In genomic region chr9:134971196-134971595, GRCh38 we compare ENCODE assay signal across 25 cellular contexts. TPM values are rescaled to one million over a fixed set of nuclear protein-coding genes. Genes with fewer than 3 reads are reported as not detected.
DNase-seq lines count a peak whose midpoint lies in the region; ATAC-seq, FAIRE-seq and TF ChIP-seq lines count a peak whose summit lies in the region.
"Had no signal": no experiment of that assay in that cellular context is flagged by ENCODE, and none has a peak within 500 bp of the region (broad histone marks: within the 10 kb centered on the region; RNA-seq: fewer than 3 reads in every experiment).

No MANE protein-coding gene starts in this region.

- TF ChIP-seq CTCF in right lobe of liver (IDR thresholded peaks at IDR 0.05) (no peak), HepG2 (CRISPR knock-in tag; IDR thresholded peaks at IDR 0.05) (no peak), left lung (IDR thresholded peaks at IDR 0.05) (no peak), sigmoid colon (IDR thresholded peaks at IDR 0.05) (no peak)

- H3K27ac ChIP-seq in right lobe of liver (no peak overlapping the region), HepG2 (ENCODE audit: extremely low read length, insufficient read depth, low read length) (no peak overlapping the region), left lung (no peak overlapping the region), sigmoid colon (no peak overlapping the region)
- H3K27ac ChIP-seq: A549 had no signal

- CTCF ChIA-PET in HepG2 (lab: Yijun Ruan, JAX; ENCODE audit: low intra/inter-chr PET ratio, low total read pairs): no interaction called here

- no peak overlapping the region for H3K4me2 ChIP-seq in HepG2 (ENCODE audit: low read depth, low read length)
- H3K4me2 ChIP-seq: A549 had no signal

- H3K9ac ChIP-seq in HepG2 (ENCODE audit: insufficient read depth, low read depth, low read length): no peak overlapping the region

- BruUV-seq in HepG2 (replicated peaks; lab: Mats Ljungman, UMichigan): no TSS peak

- POLR2A ChIA-PET in HepG2 (lab: Yijun Ruan, JAX): no interaction called here

- TF ChIP-seq RAD21 in HepG2 (CRISPR knock-in tag; IDR thresholded peaks at IDR 0.05): no peak

- H3K27me3 ChIP-seq in right lobe of liver (no peaks in the 10 kb centered on the region), HepG2 (ENCODE audit: control insufficient read depth in 1 of 2, insufficient read depth in 2 of 2, low read length in 2 of 2) (peaks cover 2 to 41% of the 10 kb centered on the region in 2 experiments; a peak in 4 of 5 replicates), left lung (peaks cover 8 to 67% of the 10 kb centered on the region in 2 donors), sigmoid colon (peaks cover 0 to 47% (median 17%) of the 10 kb centered on the region in 3 donors)
- H3K27me3 ChIP-seq: BE2C had no signal

- H3K4me1 ChIP-seq in right lobe of liver: no peaks in the 10 kb centered on the region
- H3K4me1 ChIP-seq in HepG2 (ENCODE audit: insufficient read depth, low read length): no peaks in the 10 kb centered on the region
- no peaks in the 10 kb centered on the region for H3K4me1 ChIP-seq in left lung
- H3K4me1 ChIP-seq in sigmoid colon: no peaks in the 10 kb centered on the region
- H3K4me1 ChIP-seq: A549 had no signal

- FAIRE-seq in HepG2 (lab: Jason Lieb, UNC): no peak
- FAIRE-seq: A549, H54 had no signal

- peaks cover 3% of the 10 kb centered on the region; the same call in 1 of the 2 replicates for H4K20me1 ChIP-seq in HepG2 (ENCODE audit: insufficient read depth, low read length)

- TF ChIP-seq POLR2A in right lobe of liver (IDR thresholded peaks at IDR 0.05) (no peak), HepG2 (IDR thresholded peaks at IDR 0.05; ENCODE audit: insufficient read depth in 1 of 2, low read depth in 2 of 2, low read length in 2 of 2) (no peak), sigmoid colon (IDR thresholded peaks at IDR 0.05) (no peak)

- H3K4me3 ChIP-seq in right lobe of liver (no peak overlapping the region), HepG2 (replicated peaks in 1 of 3; ENCODE audit: insufficient read depth in 1 of 3, low read depth in 2 of 3, low read length in 3 of 3) (no peak overlapping the region), left lung (no peak overlapping the region), sigmoid colon (no peak overlapping the region)
- H3K4me3 ChIP-seq: A549 had no signal

- H3K9me3 ChIP-seq in right lobe of liver: no peaks in the 10 kb centered on the region
- H3K9me3 ChIP-seq in HepG2 (ENCODE audit: low read length): no peaks in the 10 kb centered on the region
- H3K9me3 ChIP-seq in left lung: no peaks in the 10 kb centered on the region
- H3K9me3 ChIP-seq in sigmoid colon: no peaks in the 10 kb centered on the region
- H3K9me3 ChIP-seq: A549, BE2C had no signal

- H2AFZ ChIP-seq in HepG2 (ENCODE audit: low read length): no peak overlapping the region

- in situ Hi-C loops in HepG2 (cut with HindIII; ENCODE audit: extremely low pct_ligation_motif_present, low pct_unique_long_range_greater_than_20kb): no loop called here

- no peaks in the 10 kb centered on the region for H3K79me2 ChIP-seq in HepG2 (ENCODE audit: insufficient read depth, low read length)

- intact Hi-C loops in right lobe of liver (cut with DNase I): no loop called here
- intact Hi-C loops in HepG2 (cut with micrococcal nuclease; ENCODE audit: unreplicated experiment): no loop called here
- intact Hi-C loops in left lung (cut with DNase I): no loop called here
- intact Hi-C loops in sigmoid colon (cut with DNase I): no loop called here

- TF ChIP-seq EP300 in HepG2 (IDR thresholded peaks at IDR 0.05; ENCODE audit: low read depth in 2 of 2, low read length in 2 of 2) (no peak), HepG2 (CRISPR knock-in tag; IDR thresholded peaks at IDR 0.05; ENCODE audit: borderline replicate concordance) (no peak), sigmoid colon (IDR thresholded peaks at IDR 0.05) (no peak)

- ATAC-seq in right lobe of liver (no peak), HepG2 (no peak), left lung (no peak)
- ATAC-seq: A549, Panc1 had no signal

- peak in 2 of 3 donors; percentile 16 to 47 for DNase-seq in right lobe of liver
- DNase-seq in HepG2 (ENCODE audit: low spot score): no peak
- peak; percentile 12 to 17 for DNase-seq in left lung
- DNase-seq in sigmoid colon: peak; percentile 26
- DNase-seq in C1 segment of cervical spinal cord (lab: John Stamatoyannopoulos, UW): no peak
- DNase-seq in AG20443 (ENCODE audit: low spot score): no peak
- no peak for DNase-seq in DMS79 treated with DMSO at 0.1 percent for 48 hours (lab: John Stamatoyannopoulos, UW)
- DNase-seq: BE2C; COR-L47; DMS79; Karpas-422; MV-4-11; NCI-H1105 treated with DMSO at 0.1 percent for 48 hours; NCI-H1694; NCI-H2081; NCI-H2171; NCI-H345; NCI-H524; NCI-H774; NK-92 treated with Interleukin-12 subunit alpha and Interleukin-12 subunit beta, amount 100 ng/mL, for 24 hours had no signal

- H3K36me3 ChIP-seq in right lobe of liver (no peaks in the 10 kb centered on the region), HepG2 (replicated peaks in 1 of 2; ENCODE audit: control insufficient read depth in 1 of 2, insufficient read depth in 2 of 2, low read length in 2 of 2) (no peaks in the 10 kb centered on the region), left lung (no peaks in the 10 kb centered on the region), sigmoid colon (no peaks in the 10 kb centered on the region)
- H3K36me3 ChIP-seq: BE2C had no signal

- 100% methylated on average over 1 of the region's 7 CpGs for WGBS in right lobe of liver (ENCODE audit: insufficient coverage, low coverage, low lambda C conversion rate, missing lambda C conversion rate)
- WGBS in HepG2 (ENCODE audit: low lambda C conversion rate): 4% methylated on average over 7 of the region's 7 CpGs
- 80 to 88% methylated on average over 7 of the region's 7 CpGs for WGBS in sigmoid colon, 2 donors

TF ChIP-seq in HepG2, 621 proteins besides CTCF, POLR2A, EP300 and RAD21:
- TF ChIP-seq ZFP36 (IDR thresholded peaks at IDR 0.05; ENCODE audit: borderline replicate concordance, low read depth, low read length, partially characterized antibody) (no peak), ZSCAN20 (CRISPR knock-in tag; IDR thresholded peaks at IDR 0.05; ENCODE audit: borderline replicate concordance) (no peak)
TF ChIP-seq in HepG2: peak in this region for 0.

RNA-seq across cellular contexts. Expression of gene FCN1, which starts 53.5 kb away (rescaled TPM):
- total RNA-seq in right lobe of liver (1 to 10 TPM in 5 of 6 experiments, under 1 TPM in 1; 0.68 to 5.3 (median 1.7) TPM), HepG2 (2016; rRNA removed; fragmentation: Illumina TruSeq; extraction: Trizol) (not detected in 2 replicates), left lung (10 to 100 TPM; 28.4 to 72.1 TPM), sigmoid colon (1 to 10 TPM; 1.2 to 6.9 (median 1.9) TPM)
- not detected in 2 replicates for total RNA-seq in HepG2 (2016; cell fraction: cytosol; rRNA removed; fragmentation: Illumina TruSeq; extraction: Trizol; ENCODE audit: low read depth)
- not detected in 2 replicates for total RNA-seq in HepG2 (2016; cell fraction: insoluble cytoplasmic fraction; rRNA removed; fragmentation: Illumina TruSeq; extraction: Trizol)
- not detected in 2 replicates for total RNA-seq in HepG2 (2016; cell fraction: membrane; rRNA removed; fragmentation: Illumina TruSeq; extraction: Trizol)
- total RNA-seq in HepG2 (2016; cell fraction: nucleus; rRNA removed; fragmentation: Illumina TruSeq; extraction: Trizol): not detected in 2 replicates
- polyA plus RNA-seq in HepG2 (2011; rRNA removed) (not detected in 2 replicates), sigmoid colon (1 to 10 TPM in 2 of 3 donors, under 1 TPM in 1; 0.69 to 2.8 (median 1.2) TPM)
- not detected in 2 replicates for polyA plus RNA-seq in HepG2 (2011; cell fraction: cytosol; rRNA removed)
- polyA plus RNA-seq in HepG2 (2011; cell fraction: nucleus; rRNA removed): not detected in 2 replicates
- polyA plus RNA-seq in HepG2 (2012): not detected in 2 replicates
- polyA plus RNA-seq in HepG2 (2016; cell fraction: cytosol; fragmentation: Illumina TruSeq; extraction: Trizol; ENCODE audit: low read depth): not detected in 2 replicates
- polyA plus RNA-seq in HepG2 (2016; cell fraction: insoluble cytoplasmic fraction; fragmentation: Illumina TruSeq; extraction: Trizol; ENCODE audit: low read depth): not detected in 2 replicates
- not detected in 2 replicates for polyA plus RNA-seq in HepG2 (2016; cell fraction: membrane; fragmentation: Illumina TruSeq; extraction: Trizol; ENCODE audit: low read depth)
- polyA plus RNA-seq in HepG2 (2016; cell fraction: nucleus; fragmentation: Illumina TruSeq; extraction: Trizol; ENCODE audit: insufficient read depth, low read depth): not detected in 2 replicates
- polyA minus RNA-seq in HepG2 (2011; rRNA and poly(A)+ RNA removed; ENCODE audit: low replicate concordance): not detected in 2 replicates
- not detected in 2 replicates for polyA minus RNA-seq in HepG2 (2011; cell fraction: cytosol; rRNA and poly(A)+ RNA removed)
- polyA minus RNA-seq in HepG2 (2011; cell fraction: nucleus; rRNA and poly(A)+ RNA removed): not detected in 2 replicates
- total RNA-seq: M059J, SK-MEL-5 had no signal
- polyA plus RNA-seq: A549 had no signal

Comparison
In these comparisons a context has a peak if more than half of its experiments do, and no peak if none do; other contexts are left out.
1. DNase-seq: peak in right lobe of liver (2 of 3), left lung (2 of 2) and sigmoid colon (single experiment); none in HepG2 (single experiment), C1 segment of cervical spinal cord (0 of 14), AG20443 (single experiment) and DMS79 treated with DMSO at 0.1 percent for 48 hours (single experiment).